In the genomic region with DNA sequence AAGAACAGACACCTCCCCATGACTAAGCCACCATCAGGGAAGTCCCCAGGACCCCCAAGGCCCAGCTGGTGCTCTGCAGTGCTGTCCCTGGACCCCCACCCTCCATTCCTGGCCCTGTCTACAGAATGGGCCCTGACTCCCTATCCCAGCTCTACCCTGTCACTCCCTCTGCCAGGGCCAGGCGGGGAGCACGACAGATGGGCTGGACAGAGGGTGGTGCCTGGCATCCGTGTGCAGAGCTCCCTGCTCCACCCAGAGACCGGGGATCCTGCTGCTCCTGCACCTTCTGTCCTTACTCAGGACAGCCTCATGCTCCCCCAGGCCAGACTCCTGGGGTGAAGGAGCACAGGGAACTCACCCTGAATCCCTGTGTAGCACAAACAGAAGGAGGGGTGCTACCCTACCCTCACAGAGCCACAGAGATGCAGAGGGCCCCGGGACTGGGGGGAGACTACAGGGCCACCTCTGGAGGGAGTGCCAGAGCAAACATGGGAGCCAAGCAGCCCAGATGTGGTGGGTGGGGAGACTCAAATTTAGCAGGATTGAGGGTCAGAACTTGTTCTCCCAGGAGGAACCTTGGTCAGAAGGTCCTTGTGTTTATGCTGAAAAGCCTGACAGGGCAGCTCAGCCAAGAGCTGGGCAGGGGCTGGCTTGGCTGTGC, we compare ENCODE assay signal across 12 cellular contexts. TPM values are rescaled to one million over a fixed set of nuclear protein-coding genes. Genes with fewer than 3 reads are reported as not detected.
A peak's percentile ranks its signal among the peaks of the same experiment; 100 is the strongest.
DNase-seq lines count a peak whose midpoint lies in the region; ATAC-seq and TF ChIP-seq lines count a peak whose summit lies in the region.
"Had no signal": no experiment of that assay in that cellular context is flagged by ENCODE, and none has a peak within 500 bp of the region (broad histone marks: within the 10 kb centered on the region; RNA-seq: fewer than 3 reads in every experiment).

No MANE protein-coding gene starts in this region.

- no peaks in the 10 kb centered on the region for H4K20me1 ChIP-seq in MM.1S (ENCODE audit: insufficient read depth, low read length)

- no peak overlapping the region for H3K4me2 ChIP-seq in MM.1S (ENCODE audit: low read depth, low read length)
- H3K4me2 ChIP-seq: smooth muscle cell had no signal

- H3K36me3 ChIP-seq in psoas muscle (ENCODE audit: insufficient read depth in 1 of 2, low read depth in 1 of 2) (no peaks in the 10 kb centered on the region), MM.1S (replicated peaks; ENCODE audit: insufficient read depth, low read length) (no peaks in the 10 kb centered on the region)

- H3K36me3 Mint-ChIP-seq in activated CD4-positive, alpha-beta T cell treated with anti-CD3 and anti-CD28 coated beads, Interleukin-2, amount 10 ng/mL, durations not matched to agents 7 days and 5 days (ENCODE audit: low read depth) = no peaks in the 10 kb centered on the region
- H3K36me3 Mint-ChIP-seq in immature natural killer cell = no peaks in the 10 kb centered on the region

- no peak overlapping the region for H3K27ac Mint-ChIP-seq in activated CD4-positive, alpha-beta T cell treated with anti-CD3 and anti-CD28 coated beads, Interleukin-2, amount 10 ng/mL, durations not matched to agents 7 days and 5 days
- H3K27ac Mint-ChIP-seq in immature natural killer cell = no peak overlapping the region
- H3K27ac Mint-ChIP-seq: activated T-cell treated with anti-CD3 and anti-CD28 coated beads, Interleukin-2, amount 50 U/mL, for 24 hours had no signal

- no peak overlapping the region for H2AFZ ChIP-seq in MM.1S (ENCODE audit: low read length)

- no peaks in the 10 kb centered on the region for H3K79me2 ChIP-seq in MM.1S (ENCODE audit: low read length)

- H3K4me3 ChIP-seq in psoas muscle = no peak overlapping the region
- H3K4me3 ChIP-seq in MM.1S (ENCODE audit: low read length) = no peak overlapping the region
- H3K4me3 ChIP-seq: smooth muscle cell had no signal

- POLR2A ChIA-PET in activated CD4-positive, alpha-beta T cell treated with anti-CD3 and anti-CD28 coated beads, Interleukin-2, amount 10 ng/mL, durations not matched to agents 7 days and 5 days (lab: Charles Lee) = no interaction called here

- H3K9me2 ChIP-seq in MM.1S (replicated peaks; ENCODE audit: insufficient read depth, low read length) = no peaks in the 10 kb centered on the region

- peaks cover 28% of the 10 kb centered on the region for H3K27me3 Mint-ChIP-seq in activated CD4-positive, alpha-beta T cell treated with anti-CD3 and anti-CD28 coated beads, Interleukin-2, amount 10 ng/mL, durations not matched to agents 7 days and 5 days
- H3K27me3 Mint-ChIP-seq in immature natural killer cell (ENCODE audit: low read depth in 3 of 3) = peaks cover 0 to 2% (median 0%) of the 10 kb centered on the region in 3 donors

- DNase-seq in activated CD4-positive, alpha-beta T cell treated with anti-CD3 and anti-CD28 coated beads, Interleukin-2, amount 10 ng/mL, durations not matched to agents 7 days and 5 days = no peak
- DNase-seq in activated CD4-positive, alpha-beta T cell treated with anti-CD3 and anti-CD28 coated beads for 1 hour = no peak
- DNase-seq in NCI-H446 treated with DMSO at 0.1 percent for 48 hours (lab: John Stamatoyannopoulos, UW) = peak; percentile 10
- DNase-seq in immature natural killer cell = no peak
- peak in 1 of 2 donors; percentile 48 for DNase-seq in psoas muscle
- no peak for DNase-seq in MM.1S
- DNase-seq in RKO (ENCODE audit: low spot score) = no peak
- DNase-seq: activated T-cell treated with anti-CD3 and anti-CD28 coated beads, Interleukin-2, amount 50 U/mL, for 24 hours; MV-4-11; NCI-H2227 treated with DMSO at 0.1 percent for 48 hours had no signal

- H3K9ac ChIP-seq in MM.1S (ENCODE audit: low read length) = no peak overlapping the region

- H3K27me3 ChIP-seq in psoas muscle (ENCODE audit: insufficient read depth in 3 of 3, low read length in 2 of 3) (no peaks in the 10 kb centered on the region), MM.1S (replicated peaks; ENCODE audit: insufficient read depth, low read length) (peaks cover 48% of the 10 kb centered on the region)

- H3K27ac ChIP-seq in psoas muscle (peak overlapping the region; percentile 72), MM.1S (ENCODE audit: low read length) (no peak overlapping the region)

- intact Hi-C loops in psoas muscle (cut with DNase I) = no loop called here

- TF ChIP-seq CTCF in psoas muscle (IDR thresholded peaks at IDR 0.05) (no peak), MM.1S (IDR thresholded peaks at IDR 0.05; ENCODE audit: low read length) (no peak)

- peak in 2 of 4 donors; percentile 32 to 37 for ATAC-seq in psoas muscle
- ATAC-seq in HG03460 (IDR thresholded peaks at IDR 0.05; ENCODE audit: unreplicated experiment) = no peak

- CTCF ChIA-PET in activated CD4-positive, alpha-beta T cell treated with anti-CD3 and anti-CD28 coated beads, Interleukin-2, amount 10 ng/mL, durations not matched to agents 7 days and 5 days (lab: Charles Lee) = interaction anchor here (0.6 to 1.7 kb wide), 2 partner anchors 11 to 66 kb away, joined by 3 to 4 read pairs; no protein-coding TSS in a partner anchor

- 29 to 59% (median 34%) methylated on average over 5 of the region's 5 CpGs for WGBS in psoas muscle, 3 donors

- H3K9me3 ChIP-seq in psoas muscle (no peaks in the 10 kb centered on the region), MM.1S (replicated peaks; ENCODE audit: insufficient read depth, low read length) (no peaks in the 10 kb centered on the region)

- peaks cover 7% of the 10 kb centered on the region for H3K4me1 Mint-ChIP-seq in activated CD4-positive, alpha-beta T cell treated with anti-CD3 and anti-CD28 coated beads, Interleukin-2, amount 10 ng/mL, durations not matched to agents 7 days and 5 days
- H3K4me1 Mint-ChIP-seq in immature natural killer cell = peaks cover 41 to 49% of the 10 kb centered on the region in 2 donors

- peak overlapping the region; percentile 30 for H3K4me3 Mint-ChIP-seq in activated CD4-positive, alpha-beta T cell treated with anti-CD3 and anti-CD28 coated beads, Interleukin-2, amount 10 ng/mL, durations not matched to agents 7 days and 5 days
- H3K4me3 Mint-ChIP-seq in immature natural killer cell = peak overlapping the region in 4 of 5 donors; percentile 35 to 85 (median 75)

- peaks cover 24% of the 10 kb centered on the region for H3K4me1 ChIP-seq in psoas muscle
- H3K4me1 ChIP-seq in MM.1S (ENCODE audit: low read length) = no peaks in the 10 kb centered on the region

- H3K9me3 Mint-ChIP-seq in activated CD4-positive, alpha-beta T cell treated with anti-CD3 and anti-CD28 coated beads, Interleukin-2, amount 10 ng/mL, durations not matched to agents 7 days and 5 days = no peaks in the 10 kb centered on the region
- H3K9me3 Mint-ChIP-seq in immature natural killer cell = no peaks in the 10 kb centered on the region
- H3K9me3 Mint-ChIP-seq: activated T-cell treated with anti-CD3 and anti-CD28 coated beads, Interleukin-2, amount 50 U/mL, for 24 hours had no signal

- no peaks in the 10 kb centered on the region for H3F3A ChIP-seq in MM.1S (ENCODE audit: insufficient read depth, low read length)

RNA-seq across cellular contexts. Expression of a gene that starts 2.0 kb away (rescaled TPM):
- 1 to 10 TPM in 1 of 2 experiments, under 1 TPM in 1; 0.89 to 1.2 TPM for total RNA-seq in activated CD4-positive, alpha-beta T cell treated with anti-CD3 and anti-CD28 coated beads, Interleukin-2, amount 10 ng/mL, durations not matched to agents 7 days and 5 days
- polyA plus RNA-seq in immature natural killer cell (10 to 100 TPM in 1 of 3 donors, 1 to 10 TPM in 2; 5.3 to 15.9 (median 5.3) TPM), psoas muscle (1 to 10 TPM; 3.6 to 7.3 (median 7.0) TPM)
- total RNA-seq in psoas muscle = 10 to 100 TPM in 2 of 4 donors, 1 to 10 TPM in 2; 8.7 to 28.0 (median 14.8) TPM

RNA-seq across cellular contexts. Expression of a gene that starts 6.3 kb away (rescaled TPM):
- 10 to 100 TPM; 36.7 to 39.7 TPM for total RNA-seq in activated CD4-positive, alpha-beta T cell treated with anti-CD3 and anti-CD28 coated beads, Interleukin-2, amount 10 ng/mL, durations not matched to agents 7 days and 5 days
- polyA plus RNA-seq in immature natural killer cell (10 to 100 TPM; 43.3 to 68.6 (median 56.6) TPM), psoas muscle (10 to 100 TPM; 28.2 to 73.3 (median 28.5) TPM)
- 10 to 100 TPM; 20.6 to 41.0 (median 36.4) TPM for total RNA-seq in psoas muscle

Comparison
In these comparisons a context has a peak if more than half of its experiments do, and no peak if none do; other contexts are left out.
1. RNA of a gene that starts 2.0 kb away (total RNA-seq): 8.7 to 28.0 TPM in psoas muscle; 0.89 to 1.2 TPM in activated CD4-positive, alpha-beta T cell treated with anti-CD3 and anti-CD28 coated beads, Interleukin-2, amount 10 ng/mL, durations not matched to agents 7 days and 5 days; every median in the first group is over 4 times any median in the second.